In the genomic region with DNA sequence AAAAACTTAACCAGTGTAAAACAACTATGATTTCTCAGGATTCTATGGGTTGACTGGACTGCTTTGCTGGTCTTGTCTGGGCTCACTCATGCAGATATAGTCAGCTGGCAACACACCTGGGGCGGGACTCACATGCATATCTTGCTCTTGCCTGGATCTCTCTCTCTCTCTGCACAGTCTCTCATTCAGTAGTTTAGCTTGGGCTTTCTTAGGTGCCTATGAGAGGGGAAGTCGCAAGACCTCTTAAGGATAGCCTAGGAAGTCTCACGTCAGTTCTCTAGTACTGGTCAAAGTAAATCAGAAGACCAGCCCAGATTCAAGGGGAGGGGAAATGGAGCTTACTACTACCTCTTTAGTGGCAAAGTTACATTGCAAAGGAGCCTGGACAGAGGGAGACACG, we compare ENCODE assay signal across 1 cellular context.
TF ChIP-seq lines count a peak whose summit lies in the region.

No MANE protein-coding gene starts in this region.

TF ChIP-seq in GM12878, 131 proteins besides CTCF, POLR2A, EP300 and RAD21:
- TF ChIP-seq BHLHE40 (IDR thresholded peaks at IDR 0.05; ENCODE audit: borderline replicate concordance in 1 of 2, low read depth in 2 of 2, low read length in 1 of 2) (no peak), PML (IDR thresholded peaks at IDR 0.05; ENCODE audit: low read length) (no peak), SPI1 (IDR thresholded peaks at IDR 0.05; ENCODE audit: borderline replicate concordance, insufficient read depth, low read depth, low read length) (no peak), ETV6 (conservative IDR thresholded peaks at IDR 0.05 in 1 of 2, IDR thresholded peaks at IDR 0.05 in 1 of 2; ENCODE audit: borderline replicate concordance in 1 of 2, low read depth in 1 of 2) (no peak), ASH2L (IDR thresholded peaks at IDR 0.05; ENCODE audit: borderline replicate concordance, low read depth) (no peak), SMC3 (IDR thresholded peaks at IDR 0.05; ENCODE audit: borderline replicate concordance, low read length) (no peak)
- TF ChIP-seq, protein P1, sequence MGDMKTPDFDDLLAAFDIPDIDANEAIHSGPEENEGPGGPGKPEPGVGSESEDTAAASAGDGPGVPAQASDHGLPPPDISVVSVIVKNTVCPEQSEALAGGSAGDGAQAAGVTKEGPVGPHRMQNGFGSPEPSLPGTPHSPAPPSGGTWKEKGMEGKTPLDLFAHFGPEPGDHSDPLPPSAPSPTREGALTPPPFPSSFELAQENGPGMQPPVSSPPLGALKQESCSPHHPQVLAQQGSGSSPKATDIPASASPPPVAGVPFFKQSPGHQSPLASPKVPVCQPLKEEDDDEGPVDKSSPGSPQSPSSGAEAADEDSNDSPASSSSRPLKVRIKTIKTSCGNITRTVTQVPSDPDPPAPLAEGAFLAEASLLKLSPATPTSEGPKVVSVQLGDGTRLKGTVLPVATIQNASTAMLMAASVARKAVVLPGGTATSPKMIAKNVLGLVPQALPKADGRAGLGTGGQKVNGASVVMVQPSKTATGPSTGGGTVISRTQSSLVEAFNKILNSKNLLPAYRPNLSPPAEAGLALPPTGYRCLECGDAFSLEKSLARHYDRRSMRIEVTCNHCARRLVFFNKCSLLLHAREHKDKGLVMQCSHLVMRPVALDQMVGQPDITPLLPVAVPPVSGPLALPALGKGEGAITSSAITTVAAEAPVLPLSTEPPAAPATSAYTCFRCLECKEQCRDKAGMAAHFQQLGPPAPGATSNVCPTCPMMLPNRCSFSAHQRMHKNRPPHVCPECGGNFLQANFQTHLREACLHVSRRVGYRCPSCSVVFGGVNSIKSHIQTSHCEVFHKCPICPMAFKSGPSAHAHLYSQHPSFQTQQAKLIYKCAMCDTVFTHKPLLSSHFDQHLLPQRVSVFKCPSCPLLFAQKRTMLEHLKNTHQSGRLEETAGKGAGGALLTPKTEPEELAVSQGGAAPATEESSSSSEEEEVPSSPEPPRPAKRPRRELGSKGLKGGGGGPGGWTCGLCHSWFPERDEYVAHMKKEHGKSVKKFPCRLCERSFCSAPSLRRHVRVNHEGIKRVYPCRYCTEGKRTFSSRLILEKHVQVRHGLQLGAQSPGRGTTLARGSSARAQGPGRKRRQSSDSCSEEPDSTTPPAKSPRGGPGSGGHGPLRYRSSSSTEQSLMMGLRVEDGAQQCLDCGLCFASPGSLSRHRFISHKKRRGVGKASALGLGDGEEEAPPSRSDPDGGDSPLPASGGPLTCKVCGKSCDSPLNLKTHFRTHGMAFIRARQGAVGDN (IDR thresholded peaks at IDR 0.05) = no peak
